In genomic region chrX:30673405-30673804, GRCh38 we compare ENCODE assay signal across 2 cellular contexts.
A peak's percentile ranks its signal among the peaks of the same experiment; 100 is the strongest.
TF ChIP-seq lines count a peak whose summit lies in the region.

No MANE protein-coding gene starts in this region.

TF ChIP-seq in A549, 52 proteins besides CTCF, POLR2A, EP300 and RAD21:
- TF ChIP-seq EHMT2 (IDR thresholded peaks at IDR 0.05; ENCODE audit: low read depth) (no peak), CEBPB (IDR thresholded peaks at IDR 0.05) (no peak), HEYL (CRISPR knock-in tag; IDR thresholded peaks at IDR 0.05) (no peak), FOSL2 (IDR thresholded peaks at IDR 0.05) (no peak), FOSL2 (CRISPR knock-in tag; IDR thresholded peaks at IDR 0.05) (no peak), POLR2AphosphoS2 (conservative IDR thresholded peaks at IDR 0.05; ENCODE audit: low read length) (no peak), HOXB13 (CRISPR knock-in tag; IDR thresholded peaks at IDR 0.05; ENCODE audit: low read depth) (no peak)
- TF ChIP-seq, protein P1, sequence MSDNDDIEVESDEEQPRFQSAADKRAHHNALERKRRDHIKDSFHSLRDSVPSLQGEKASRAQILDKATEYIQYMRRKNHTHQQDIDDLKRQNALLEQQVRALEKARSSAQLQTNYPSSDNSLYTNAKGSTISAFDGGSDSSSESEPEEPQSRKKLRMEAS (IDR thresholded peaks at IDR 0.05) = no peak

TF ChIP-seq in HepG2, 621 proteins besides CTCF, POLR2A, EP300 and RAD21:
- TF ChIP-seq ONECUT2 (CRISPR knock-in tag; IDR thresholded peaks at IDR 0.05) (no peak), PAF1 (CRISPR knock-in tag; IDR thresholded peaks at IDR 0.05) (peak; percentile 12; the same call in 1 of the 2 replicates), ZNF382 (CRISPR knock-in tag; IDR thresholded peaks at IDR 0.05; ENCODE audit: borderline replicate concordance) (no peak), EZH2 (conservative IDR thresholded peaks at IDR 0.05; ENCODE audit: low read depth, low read length) (no peak), POLR2G (IDR thresholded peaks at IDR 0.05; ENCODE audit: low read depth, low read length) (0 out of 2 replicates have a peak, but pooled peaks have one; percentile 14), ZFP36L2 (CRISPR knock-in tag; IDR thresholded peaks at IDR 0.05) (no peak)
